20 cellular contexts compared by ENCODE assay signal in genomic region chr6:52728394-52728793, GRCh38. TPM values are rescaled to one million over a fixed set of nuclear protein-coding genes. Genes with fewer than 3 reads are reported as not detected.
DNase-seq lines count a peak whose midpoint lies in the region; ATAC-seq, FAIRE-seq and TF ChIP-seq lines count a peak whose summit lies in the region.
"Had no signal": no experiment of that assay in that cellular context is flagged by ENCODE, and none has a peak within 500 bp of the region (broad histone marks: within the 10 kb centered on the region; RNA-seq: fewer than 3 reads in every experiment).

No MANE protein-coding gene starts in this region.

- H3K79me2 ChIP-seq in hepatocyte: no peaks in the 10 kb centered on the region

- H3K36me3 ChIP-seq in hepatocyte (replicated peaks; ENCODE audit: insufficient read depth, low read depth): no peaks in the 10 kb centered on the region
- no peaks in the 10 kb centered on the region for H3K36me3 ChIP-seq in pancreas
- H3K36me3 ChIP-seq: BLaER1, SJSA1 had no signal

- H3K9me2 ChIP-seq in hepatocyte (replicated peaks; ENCODE audit: insufficient read depth): no peaks in the 10 kb centered on the region

- ATAC-seq in pancreas (no peak), HG03439 (IDR thresholded peaks at IDR 0.05; ENCODE audit: unreplicated experiment) (no peak), right cardiac atrium (no peak), omental fat pad (ENCODE audit: low FRiP score) (no peak)

- H3K27me3 ChIP-seq in hepatocyte (no peaks in the 10 kb centered on the region), pancreas (no peaks in the 10 kb centered on the region), right cardiac atrium (ENCODE audit: control insufficient read depth, insufficient read depth) (no peaks in the 10 kb centered on the region)
- H3K27me3 ChIP-seq: BLaER1, SJSA1 had no signal

- no peak overlapping the region for H3K4me3 ChIP-seq in hepatocyte
- H3K4me3 ChIP-seq in pancreas: no peak overlapping the region
- H3K4me3 ChIP-seq in right cardiac atrium (ENCODE audit: low read length): no peak overlapping the region
- H3K4me3 ChIP-seq: BLaER1, SJSA1 had no signal

- H3K9me3 ChIP-seq in hepatocyte (ENCODE audit: low read depth) (no peaks in the 10 kb centered on the region), pancreas (no peaks in the 10 kb centered on the region), right cardiac atrium (ENCODE audit: control insufficient read depth, low read length) (no peaks in the 10 kb centered on the region)
- H3K9me3 ChIP-seq: BLaER1, SJSA1 had no signal

- no peak for FAIRE-seq in pancreas (lab: Jason Lieb, UNC)
- FAIRE-seq: GM19239 had no signal

- H2AFZ ChIP-seq in hepatocyte: no peak overlapping the region

- H3K4me1 ChIP-seq in hepatocyte (ENCODE audit: insufficient read depth): peaks cover 21% of the 10 kb centered on the region
- H3K4me1 ChIP-seq in pancreas: peaks cover 50 to 74% (median 70%) of the 10 kb centered on the region in 3 donors
- H3K4me1 ChIP-seq in right cardiac atrium (ENCODE audit: control insufficient read depth, insufficient read depth, low read length): no peaks in the 10 kb centered on the region
- H3K4me1 ChIP-seq: BLaER1, SJSA1 had no signal

- H4K20me1 ChIP-seq in hepatocyte (ENCODE audit: insufficient read depth, poor library complexity, severe bottlenecking): no peaks in the 10 kb centered on the region
- H4K20me1 ChIP-seq: BLaER1 had no signal

- TF ChIP-seq CTCF in 22Rv1 (IDR thresholded peaks at IDR 0.05) (no peak), hepatocyte (IDR thresholded peaks at IDR 0.05; ENCODE audit: poor library complexity) (no peak), pancreas (IDR thresholded peaks at IDR 0.05) (no peak), omental fat pad (IDR thresholded peaks at IDR 0.05) (no peak)

- no peak overlapping the region for H3K4me2 ChIP-seq in hepatocyte
- H3K4me2 ChIP-seq: BLaER1 had no signal

- H3K27ac ChIP-seq in 22Rv1: peak overlapping the region; percentile 22
- H3K27ac ChIP-seq in hepatocyte: peak overlapping the region; percentile 4
- peak overlapping the region in 3 of 4 donors; percentile 14 to 69 (median 69) for H3K27ac ChIP-seq in pancreas
- no peak overlapping the region for H3K27ac ChIP-seq in right cardiac atrium (ENCODE audit: low read length)
- H3K27ac ChIP-seq: BLaER1, SJSA1 had no signal

- peak; percentile 47 for DNase-seq in M059J (ENCODE audit: low read depth)
- DNase-seq in hepatocyte (ENCODE audit: low spot score): no peak
- no peak for DNase-seq in pancreas
- no peak for DNase-seq in NCI-H446 (lab: John Stamatoyannopoulos, UW)
- no peak for DNase-seq in right cardiac atrium
- DNase-seq in omental fat pad (ENCODE audit: low spot score): no peak
- DNase-seq: 8988T; CD8-positive, alpha-beta memory T cell; IMR-90; NCI-H187 treated with DMSO at 0.1 percent for 48 hours; NCI-H2171 had no signal

- intact Hi-C loops in pancreas (cut with DNase I) (loop anchor here in 1 of 3 donors (5.0 kb wide), 1 partner anchor 34 kb away; the partner anchor contains the start of gene GSTA2), right cardiac atrium (cut with DNase I) (no loop called here)

- WGBS in hepatocyte (ENCODE audit: low lambda C conversion rate, missing lambda C conversion rate): 48% methylated on average over 3 of the region's 3 CpGs
- WGBS in pancreas, 2 donors: 12 to 15% methylated on average over 3 of the region's 3 CpGs
- 45% methylated on average over 3 of the region's 3 CpGs for WGBS in right cardiac atrium

RNA-seq across cellular contexts. Expression of gene GSTA2, which starts 34.9 kb away (rescaled TPM):
- total RNA-seq in M059J (2014; rRNA removed; shearing (Covaris generic)): 0.12 TPM in 1 of 2 replicates, not detected in the other
- total RNA-seq in hepatocyte (402 and 441 TPM in 2 replicates), pancreas (100 to 1,000 TPM in 2 of 6 donors, 10 to 100 TPM in 4; 47.6 to 114 (median 90.4) TPM), right cardiac atrium (not detected), omental fat pad (not detected)
- polyA plus RNA-seq in hepatocyte (305 and 383 TPM in 2 replicates), pancreas (10 to 100 TPM; 26.0 to 30.4 TPM), right cardiac atrium (not detected)
- total RNA-seq: CD8-positive, alpha-beta memory T cell; Daoy; HT-29; IMR-90; LHCN-M2; NCI-H460; SJSA1 had no signal
- polyA plus RNA-seq: CD8-positive, alpha-beta memory T cell; IMR-90 had no signal

RNA-seq across cellular contexts. Expression of gene TMEM14A, which starts 57.5 kb away (rescaled TPM):
- total RNA-seq in M059J (2014; rRNA removed; shearing (Covaris generic)): 124 and 158 TPM in 2 replicates
- total RNA-seq in hepatocyte (70.6 and 84.5 TPM in 2 replicates), pancreas (10 to 100 TPM; 12.4 to 24.4 (median 17.3) TPM), right cardiac atrium (10 to 100 TPM in 3 of 4 donors, 1 to 10 TPM in 1; 8.7 to 15.4 (median 13.5) TPM), omental fat pad (10 to 100 TPM; 22.3 to 46.6 (median 26.7) TPM)
- polyA plus RNA-seq in hepatocyte (80.4 and 86.9 TPM in 2 replicates), pancreas (10 to 100 TPM; 15.9 to 29.6 TPM), right cardiac atrium (19.5 TPM)

Comparison
In these comparisons a context has a peak if more than half of its experiments do, and no peak if none do; other contexts are left out.
1. RNA of gene GSTA2, which starts 34.9 kb away (total RNA-seq): 402 to 441 TPM in hepatocyte and 47.6 to 114 TPM in pancreas; 0.12 TPM in M059J, not detected in right cardiac atrium and not detected in omental fat pad; every median in the first group is over 10 times any median in the second.